In genomic region chr7:151028131-151028947, GRCh38 we compare ENCODE assay signal across 1 cellular context.
TF ChIP-seq lines count a peak whose summit lies in the region.

TSS of gene ABCB8 (plus strand) at chr7:151028450. CDS start at chr7:151028516, 66 bp downstream.

TF ChIP-seq in GM12878, 131 proteins besides CTCF, POLR2A, EP300 and RAD21 (continued from another document):
- TF ChIP-seq IKZF1 (conservative IDR thresholded peaks at IDR 0.05) (peak; percentile 94), GATAD2B (conservative IDR thresholded peaks at IDR 0.05; ENCODE audit: low read depth) (0 out of 2 replicates have a peak, but pooled peaks have one; percentile 10), EZH2 (IDR thresholded peaks at IDR 0.05; ENCODE audit: borderline replicate concordance, control insufficient read depth, low read depth, low read length) (no peak)
- TF ChIP-seq, protein P1, sequence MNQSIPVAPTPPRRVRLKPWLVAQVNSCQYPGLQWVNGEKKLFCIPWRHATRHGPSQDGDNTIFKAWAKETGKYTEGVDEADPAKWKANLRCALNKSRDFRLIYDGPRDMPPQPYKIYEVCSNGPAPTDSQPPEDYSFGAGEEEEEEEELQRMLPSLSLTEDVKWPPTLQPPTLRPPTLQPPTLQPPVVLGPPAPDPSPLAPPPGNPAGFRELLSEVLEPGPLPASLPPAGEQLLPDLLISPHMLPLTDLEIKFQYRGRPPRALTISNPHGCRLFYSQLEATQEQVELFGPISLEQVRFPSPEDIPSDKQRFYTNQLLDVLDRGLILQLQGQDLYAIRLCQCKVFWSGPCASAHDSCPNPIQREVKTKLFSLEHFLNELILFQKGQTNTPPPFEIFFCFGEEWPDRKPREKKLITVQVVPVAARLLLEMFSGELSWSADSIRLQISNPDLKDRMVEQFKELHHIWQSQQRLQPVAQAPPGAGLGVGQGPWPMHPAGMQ (IDR thresholded peaks at IDR 0.05; ENCODE audit: borderline replicate concordance) = no peak
